Comparison of ENCODE assay signal across 1 cellular context in genomic region chr22:31944700-31945477, GRCh38.
TF ChIP-seq lines count a peak whose summit lies in the region.

No MANE protein-coding gene starts in this region.

TF ChIP-seq in HepG2, 621 proteins besides CTCF, POLR2A, EP300 and RAD21 (continued from another document and continues in another):
- no peak for TF ChIP-seq ZMAT5 (CRISPR knock-in tag; IDR thresholded peaks at IDR 0.05; ENCODE audit: borderline replicate concordance, low read depth)
- TF ChIP-seq ZNF235 (CRISPR knock-in tag; IDR thresholded peaks at IDR 0.05; ENCODE audit: borderline replicate concordance), result 0 out of 2 replicates have a peak, but pooled peaks have one; percentile 57
- TF ChIP-seq RNF2 (conservative IDR thresholded peaks at IDR 0.05; ENCODE audit: low read depth), result 0 out of 2 replicates have a peak, but pooled peaks have one; percentile 37
- TF ChIP-seq ZNF639 (CRISPR knock-in tag; conservative IDR thresholded peaks at IDR 0.05), result no peak
- TF ChIP-seq FUBP1 (CRISPR knock-in tag; IDR thresholded peaks at IDR 0.05; ENCODE audit: borderline replicate concordance), result no peak
- peak; percentile 6; the same call in 1 of the 2 replicates for TF ChIP-seq ARID5B (CRISPR knock-in tag; IDR thresholded peaks at IDR 0.05)
- no peak for TF ChIP-seq ZNF691 (CRISPR knock-in tag; IDR thresholded peaks at IDR 0.05; ENCODE audit: borderline replicate concordance, low read depth)
- no peak for TF ChIP-seq KDM1A (CRISPR knock-in tag; IDR thresholded peaks at IDR 0.05)
- no peak for TF ChIP-seq ZNF44 (CRISPR knock-in tag; IDR thresholded peaks at IDR 0.05)
- no peak for TF ChIP-seq ZNF879 (CRISPR knock-in tag; IDR thresholded peaks at IDR 0.05)
- no peak for TF ChIP-seq ZNF296 (CRISPR knock-in tag; conservative IDR thresholded peaks at IDR 0.05)
- 0 out of 2 replicates have a peak, but pooled peaks have one; percentile 15 for TF ChIP-seq ZNF546 (CRISPR knock-in tag; conservative IDR thresholded peaks at IDR 0.05)
- TF ChIP-seq ARID3A (IDR thresholded peaks at IDR 0.05; ENCODE audit: low read depth, low read length), result no peak
- TF ChIP-seq TOE1 (CRISPR knock-in tag; IDR thresholded peaks at IDR 0.05), result no peak
- TF ChIP-seq ZNF205 (CRISPR knock-in tag; IDR thresholded peaks at IDR 0.05), result no peak
- TF ChIP-seq ISL2 (CRISPR knock-in tag; IDR thresholded peaks at IDR 0.05), result 0 out of 2 replicates have a peak, but pooled peaks have one; percentile 15
- peak; percentile 49; the same call in 1 of the 2 replicates for TF ChIP-seq ARID2 (CRISPR knock-in tag; IDR thresholded peaks at IDR 0.05; ENCODE audit: borderline replicate concordance)
- TF ChIP-seq ZNF629 (CRISPR knock-in tag; conservative IDR thresholded peaks at IDR 0.05), result no peak
- TF ChIP-seq PREB (CRISPR knock-in tag; IDR thresholded peaks at IDR 0.05), result no peak
- no peak for TF ChIP-seq ZNF460 (CRISPR knock-in tag; IDR thresholded peaks at IDR 0.05; ENCODE audit: borderline replicate concordance)
- TF ChIP-seq IRX3 (CRISPR knock-in tag; IDR thresholded peaks at IDR 0.05; ENCODE audit: borderline replicate concordance, low read depth), result no peak
- TF ChIP-seq MTF2 (CRISPR knock-in tag; IDR thresholded peaks at IDR 0.05; ENCODE audit: borderline replicate concordance), result 0 out of 2 replicates have a peak, but pooled peaks have one; percentile 29
- no peak for TF ChIP-seq FOXK2 (IDR thresholded peaks at IDR 0.05)
- no peak for TF ChIP-seq ZNF678 (CRISPR knock-in tag; IDR thresholded peaks at IDR 0.05)
- TF ChIP-seq TFDP1 (CRISPR knock-in tag; IDR thresholded peaks at IDR 0.05; ENCODE audit: borderline replicate concordance), result peak; percentile 50; the same call in 1 of the 2 replicates
- no peak for TF ChIP-seq YEATS2 (CRISPR knock-in tag; IDR thresholded peaks at IDR 0.05; ENCODE audit: borderline replicate concordance)
- TF ChIP-seq ZNF83 (CRISPR knock-in tag; IDR thresholded peaks at IDR 0.05; ENCODE audit: borderline replicate concordance), result no peak
- no peak for TF ChIP-seq MXD3 (CRISPR knock-in tag; IDR thresholded peaks at IDR 0.05)
- TF ChIP-seq MEIS2 (CRISPR knock-in tag; IDR thresholded peaks at IDR 0.05), result peak; percentile 75
- peak; percentile 39; the same call in 1 of the 2 replicates for TF ChIP-seq CREB3 (CRISPR knock-in tag; IDR thresholded peaks at IDR 0.05)
- peak; percentile 5; the same call in 1 of the 3 replicates for TF ChIP-seq MXI1 (IDR thresholded peaks at IDR 0.05; ENCODE audit: borderline replicate concordance, low read depth, low read length)
- no peak for TF ChIP-seq PCBP2 (optimal IDR thresholded peaks at IDR 0.05; ENCODE audit: low read depth, low read length, poor library complexity, severe bottlenecking)
- TF ChIP-seq ZNF660 (CRISPR knock-in tag; IDR thresholded peaks at IDR 0.05; ENCODE audit: borderline replicate concordance, low read depth), result no peak
- TF ChIP-seq BORCS8-MEF2B (CRISPR knock-in tag; IDR thresholded peaks at IDR 0.05), result no peak; the same call in 1 of the 2 replicates
- TF ChIP-seq PATZ1 (CRISPR knock-in tag; IDR thresholded peaks at IDR 0.05), result peak; percentile 44; the same call in 1 of the 2 replicates
- no peak for TF ChIP-seq GPN1 (CRISPR knock-in tag; IDR thresholded peaks at IDR 0.05; ENCODE audit: borderline replicate concordance)
- no peak for TF ChIP-seq SOX6 (IDR thresholded peaks at IDR 0.05)
- TF ChIP-seq SOX6 (CRISPR knock-in tag; IDR thresholded peaks at IDR 0.05), result peak; percentile 35; the same call in 1 of the 2 replicates
- TF ChIP-seq SRSF9 (IDR thresholded peaks at IDR 0.05; ENCODE audit: borderline replicate concordance, insufficient read depth, low read depth, low read length, poor library complexity, severe bottlenecking), result no peak
- TF ChIP-seq ATF1 (CRISPR knock-in tag; IDR thresholded peaks at IDR 0.05), result no peak
- TF ChIP-seq ZNF292 (CRISPR knock-in tag; IDR thresholded peaks at IDR 0.05; ENCODE audit: borderline replicate concordance, low read depth), result no peak
- TF ChIP-seq ZSCAN25 (CRISPR knock-in tag; IDR thresholded peaks at IDR 0.05), result no peak
- TF ChIP-seq HMGA1 (CRISPR knock-in tag; conservative IDR thresholded peaks at IDR 0.05), result no peak
- TF ChIP-seq SALL1 (CRISPR knock-in tag; IDR thresholded peaks at IDR 0.05), result peak; percentile 10; the same call in 1 of the 2 replicates
- TF ChIP-seq ZNF138 (CRISPR knock-in tag; IDR thresholded peaks at IDR 0.05; ENCODE audit: low read depth), result 0 out of 2 replicates have a peak, but pooled peaks have one; percentile 22
- TF ChIP-seq ZNF101 (CRISPR knock-in tag; IDR thresholded peaks at IDR 0.05; ENCODE audit: borderline replicate concordance, low read depth), result no peak
- 0 out of 2 replicates have a peak, but pooled peaks have one; percentile 12 for TF ChIP-seq ZNF724P (CRISPR knock-in tag; IDR thresholded peaks at IDR 0.05; ENCODE audit: borderline replicate concordance)
